ENCODE assay signal across 10 cellular contexts in genomic region chr12:4215862-4216541, GRCh38. TPM values are rescaled to one million over a fixed set of nuclear protein-coding genes. Genes with fewer than 3 reads are reported as not detected.
A peak's percentile ranks its signal among the peaks of the same experiment; 100 is the strongest.
DNase-seq lines count a peak whose midpoint lies in the region; ATAC-seq lines count a peak whose summit lies in the region.
"Had no signal": no experiment of that assay in that cellular context is flagged by ENCODE, and none has a peak within 500 bp of the region (broad histone marks: within the 10 kb centered on the region; RNA-seq: fewer than 3 reads in every experiment).

No MANE protein-coding gene starts in this region.

- DNase-seq in CD1c-positive myeloid dendritic cell (ENCODE audit: extremely low spot score) (peak; percentile 10), NCI-H1436 treated with DMSO at 0.1 percent for 48 hours (lab: John Stamatoyannopoulos, UW) (no peak), left lobe of liver (ENCODE audit: low spot score) (no peak), left colon (no peak), NCI-H2107 treated with DMSO at 0.1 percent for 48 hours (lab: John Stamatoyannopoulos, UW; ENCODE audit: unreplicated experiment) (no peak)
- DNase-seq in activated CD4-positive, alpha-beta memory T cell treated with anti-CD3 and anti-CD28 coated beads for 36 hours, result peak; percentile 48
- DNase-seq: DND-41 had no signal

- POLR2A ChIA-PET in activated CD4-positive, alpha-beta memory T cell treated with anti-CD3 and anti-CD28 coated beads for 36 hours (lab: Charles Lee), result interaction anchor here (0.7 to 3.3 kb wide), 13 partner anchors 34 to 248 kb away, joined by 3 to 23 read pairs (median 5); partner anchors contain the start of gene CCND2

- peak overlapping the region; percentile 86 for H3K27ac Mint-ChIP-seq in activated CD4-positive, alpha-beta memory T cell treated with anti-CD3 and anti-CD28 coated beads for 36 hours
- H3K27ac Mint-ChIP-seq: nephron had no signal

- intact Hi-C loops in activated CD4-positive, alpha-beta memory T cell treated with anti-CD3 and anti-CD28 coated beads for 36 hours (cut with micrococcal nuclease), result loop anchor here (1.0 to 5.0 kb wide), 5 partner anchors 36 to 97 kb away; no protein-coding TSS in a partner anchor
- intact Hi-C loops in left colon (cut with DNase I, micrococcal nuclease), result no loop called here

- CTCF ChIA-PET in activated CD4-positive, alpha-beta memory T cell treated with anti-CD3 and anti-CD28 coated beads for 36 hours (lab: Charles Lee), result interaction anchor here (0.8 to 2.0 kb wide), 11 partner anchors 25 to 176 kb away, joined by 3 to 15 read pairs (median 4); partner anchors contain the start of gene CCND2

- peak overlapping the region; percentile 59 for H3K4me3 Mint-ChIP-seq in activated CD4-positive, alpha-beta memory T cell treated with anti-CD3 and anti-CD28 coated beads for 36 hours
- H3K4me3 Mint-ChIP-seq: nephron had no signal

- H3K9me3 Mint-ChIP-seq in activated CD4-positive, alpha-beta memory T cell treated with anti-CD3 and anti-CD28 coated beads for 36 hours, result no peaks in the 10 kb centered on the region

- H3K27me3 Mint-ChIP-seq in activated CD4-positive, alpha-beta memory T cell treated with anti-CD3 and anti-CD28 coated beads for 36 hours, result no peaks in the 10 kb centered on the region

- H3K36me3 Mint-ChIP-seq in activated CD4-positive, alpha-beta memory T cell treated with anti-CD3 and anti-CD28 coated beads for 36 hours, result no peaks in the 10 kb centered on the region

- ATAC-seq in GM18907 (IDR thresholded peaks at IDR 0.05; ENCODE audit: unreplicated experiment), result peak; percentile 55
- peak; percentile 40 for ATAC-seq in HG02970 (IDR thresholded peaks at IDR 0.05; ENCODE audit: low FRiP score, unreplicated experiment)
- ATAC-seq in left lobe of liver, result no peak
- no peak for ATAC-seq in left colon

- H3K4me1 Mint-ChIP-seq in activated CD4-positive, alpha-beta memory T cell treated with anti-CD3 and anti-CD28 coated beads for 36 hours (ENCODE audit: low read depth), result peaks cover 36% of the 10 kb centered on the region
- H3K4me1 Mint-ChIP-seq: nephron had no signal

RNA-seq across cellular contexts. Expression of gene CCND2, which starts 57.6 kb away (rescaled TPM):
- 100 to 1,000 TPM; 255 to 261 TPM for total RNA-seq in activated CD4-positive, alpha-beta memory T cell treated with anti-CD3 and anti-CD28 coated beads for 36 hours
- total RNA-seq in left lobe of liver, result 3.5 TPM
- 100 to 1,000 TPM in 1 of 2 donors, 10 to 100 TPM in 1; 97.7 to 106 TPM for total RNA-seq in left colon

Comparison
In these comparisons a context has a peak if more than half of its experiments do, and no peak if none do; other contexts are left out.
1. DNase-seq: peak in CD1c-positive myeloid dendritic cell (single experiment) and activated CD4-positive, alpha-beta memory T cell treated with anti-CD3 and anti-CD28 coated beads for 36 hours (single experiment); none in NCI-H1436 treated with DMSO at 0.1 percent for 48 hours (single experiment), left lobe of liver (single experiment), left colon (0 of 2) and NCI-H2107 treated with DMSO at 0.1 percent for 48 hours (single experiment).
2. ATAC-seq: peak in GM18907 (single experiment) and HG02970 (single experiment); none in left lobe of liver (single experiment) and left colon (single experiment).
3. RNA of gene CCND2, which starts 57.6 kb away (total RNA-seq): 255 to 261 TPM in activated CD4-positive, alpha-beta memory T cell treated with anti-CD3 and anti-CD28 coated beads for 36 hours and 97.7 to 106 TPM in left colon; 3.5 TPM in left lobe of liver (single experiment); every median in the first group is over 10 times any median in the second.